ENCODE assay signal across 10 cellular contexts in the genomic region with DNA sequence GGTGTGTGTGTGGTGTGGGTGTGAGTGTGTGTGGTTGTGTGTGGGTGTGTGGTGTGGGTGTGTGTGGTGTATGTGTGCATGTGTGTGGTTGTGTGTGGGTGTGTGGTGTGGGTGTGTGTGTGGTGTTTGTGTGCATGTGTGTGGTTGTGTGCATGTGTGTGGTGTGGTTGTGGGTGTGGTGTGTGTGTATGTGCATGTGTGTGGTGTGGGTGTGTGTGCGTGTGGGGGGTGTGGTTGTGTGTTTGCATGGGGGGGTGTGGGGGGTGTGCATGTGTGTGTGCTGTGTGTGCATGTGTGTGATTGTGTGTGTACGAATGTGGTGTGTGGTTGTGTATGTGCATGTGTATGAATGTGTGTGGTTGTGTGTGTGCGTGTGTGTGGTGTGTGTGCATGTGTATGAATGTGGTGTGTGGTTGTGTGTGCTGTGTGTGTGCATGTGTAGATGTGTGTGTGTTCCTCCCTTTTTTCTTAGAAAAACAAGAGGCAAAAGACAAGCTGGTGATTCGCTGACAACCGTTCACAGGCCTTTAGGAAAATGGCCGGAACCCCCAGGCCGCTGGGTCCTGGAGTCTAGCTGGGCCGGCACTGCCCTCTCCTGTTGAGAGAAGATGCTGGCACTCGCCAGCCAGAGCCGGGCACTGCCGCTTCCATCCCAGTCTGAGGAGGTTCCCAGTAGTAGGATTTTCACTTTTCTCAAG. TPM values are rescaled to one million over a fixed set of nuclear protein-coding genes. Genes with fewer than 3 reads are reported as not detected.
DNase-seq lines count a peak whose midpoint lies in the region; ATAC-seq and TF ChIP-seq lines count a peak whose summit lies in the region.
"Had no signal": no experiment of that assay in that cellular context is flagged by ENCODE, and none has a peak within 500 bp of the region (broad histone marks: within the 10 kb centered on the region; RNA-seq: fewer than 3 reads in every experiment).

No MANE protein-coding gene starts in this region.

- H3K27ac ChIP-seq in PC-9 = no peak overlapping the region
- H3K27ac ChIP-seq in CD4-positive, alpha-beta T cell (ENCODE audit: low read depth, low read length) = no peak overlapping the region

- no TSS peak for BruUV-seq in PC-9 (replicated peaks; lab: Mats Ljungman, UMichigan)

- TF ChIP-seq CTCF in PC-9 (conservative IDR thresholded peaks at IDR 0.05) (peak; percentile 60), fibroblast of mammary gland (conservative IDR thresholded peaks at IDR 0.05; ENCODE audit: control insufficient read depth, insufficient read depth, low read depth, low read length) (peak; percentile 54)
- TF ChIP-seq CTCF in CD4-positive, alpha-beta T cell (IDR thresholded peaks at IDR 0.05) = no peak

- H3K4me3 Mint-ChIP-seq in CD4-positive, alpha-beta T cell = no peak overlapping the region
- H3K4me3 Mint-ChIP-seq: dendritic cell treated with granulocyte-macrophage colony-stimulating factor and Interleukin-4, amounts not matched to agents 40 ng/mL and 50 ng/mL, for 4 days; stimulated activated naive CD8-positive, alpha-beta T cell treated with anti-CD3 and anti-CD28 coated beads, Interleukin-15, Interleukin-2, amounts not matched to agents 100 ng/mL and 50 ng/mL, for 24 hours had no signal

- no peaks in the 10 kb centered on the region for H3K9me3 Mint-ChIP-seq in CD4-positive, alpha-beta T cell
- H3K9me3 Mint-ChIP-seq: dendritic cell treated with granulocyte-macrophage colony-stimulating factor and Interleukin-4, amounts not matched to agents 40 ng/mL and 50 ng/mL, for 4 days; stimulated activated naive CD8-positive, alpha-beta T cell treated with anti-CD3 and anti-CD28 coated beads, Interleukin-15, Interleukin-2, amounts not matched to agents 100 ng/mL and 50 ng/mL, for 24 hours had no signal

- peak; percentile 80 for DNase-seq in Daoy (ENCODE audit: low read depth)
- peak in 1 of 2 experiments; percentile 49 for DNase-seq in PC-9
- peak; percentile 47 for DNase-seq in fibroblast of mammary gland (ENCODE audit: low read depth)
- DNase-seq in nucleus accumbens (lab: John Stamatoyannopoulos, UW) = peak in 52 of 56 donors; percentile 13 to 87 (median 48)
- DNase-seq in CD4-positive, alpha-beta T cell = no peak

- no peak for ATAC-seq in CD4-positive, alpha-beta T cell (ENCODE audit: poor library complexity)
- ATAC-seq in HG02798 (IDR thresholded peaks at IDR 0.05; ENCODE audit: poor library complexity, unreplicated experiment) (no peak), GM19035 (IDR thresholded peaks at IDR 0.05; ENCODE audit: unreplicated experiment) (no peak), GM19328 (IDR thresholded peaks at IDR 0.05; ENCODE audit: unreplicated experiment) (no peak)

- no peaks in the 10 kb centered on the region for H3K9me3 ChIP-seq in PC-9 (ENCODE audit: insufficient read depth, low read depth)
- H3K9me3 ChIP-seq in CD4-positive, alpha-beta T cell (ENCODE audit: control insufficient read depth, low read length) = no peaks in the 10 kb centered on the region

- H3K27me3 ChIP-seq in PC-9 (ENCODE audit: insufficient read depth, low read depth) = peaks cover 80% of the 10 kb centered on the region
- H3K27me3 ChIP-seq in CD4-positive, alpha-beta T cell (ENCODE audit: control insufficient read depth, insufficient read depth, low read length) = no peaks in the 10 kb centered on the region

- no peaks in the 10 kb centered on the region for H3K4me1 Mint-ChIP-seq in CD4-positive, alpha-beta T cell (ENCODE audit: low read depth)

- no peak overlapping the region for H3K4me3 ChIP-seq in PC-9
- H3K4me3 ChIP-seq in fibroblast of mammary gland (ENCODE audit: control insufficient read depth, low read depth, low read length) = no peak overlapping the region

- no peaks in the 10 kb centered on the region for H3K27me3 Mint-ChIP-seq in CD4-positive, alpha-beta T cell
- H3K27me3 Mint-ChIP-seq: dendritic cell treated with granulocyte-macrophage colony-stimulating factor and Interleukin-4, amounts not matched to agents 40 ng/mL and 50 ng/mL, for 4 days; stimulated activated naive CD8-positive, alpha-beta T cell treated with anti-CD3 and anti-CD28 coated beads, Interleukin-15, Interleukin-2, amounts not matched to agents 100 ng/mL and 50 ng/mL, for 24 hours had no signal

- H3K36me3 Mint-ChIP-seq in CD4-positive, alpha-beta T cell (ENCODE audit: low read depth) = no peaks in the 10 kb centered on the region

- H3F3A ChIP-seq in PC-9 (ENCODE audit: insufficient read depth, low read depth) = 0 out of 2 replicates have a peak, but pooled peaks cover 4% of the 10 kb centered on the region

- no peaks in the 10 kb centered on the region for H3K36me3 ChIP-seq in PC-9 (ENCODE audit: low read depth)

- no peaks in the 10 kb centered on the region for H3K79me2 ChIP-seq in PC-9 (ENCODE audit: low read depth)

- POLR2A ChIA-PET in PC-9 (lab: Charles Lee; ENCODE audit: unreplicated experiment) = no interaction called here
- POLR2A ChIA-PET in CD4-positive, alpha-beta T cell (lab: Charles Lee) = no interaction called here

- no peak overlapping the region for H3K4me2 ChIP-seq in PC-9

- H2AFZ ChIP-seq in PC-9 = no peak overlapping the region

- intact Hi-C loops in PC-9 (cut with micrococcal nuclease; ENCODE audit: unreplicated experiment) = loop anchor here (5.0 kb wide), 1 partner anchor 398 kb away; no protein-coding TSS in a partner anchor
- intact Hi-C loops in CD4-positive, alpha-beta T cell (cut with DNase I, micrococcal nuclease) = no loop called here

- H3K9me2 ChIP-seq in PC-9 (ENCODE audit: insufficient read depth) = no peaks in the 10 kb centered on the region

- no peaks in the 10 kb centered on the region for H4K20me1 ChIP-seq in PC-9 (ENCODE audit: insufficient read depth)

- H3K4me1 ChIP-seq in PC-9 (replicated peaks; ENCODE audit: insufficient read depth) = no peaks in the 10 kb centered on the region

- H3K27ac Mint-ChIP-seq in CD4-positive, alpha-beta T cell = no peak overlapping the region
- H3K27ac Mint-ChIP-seq: dendritic cell treated with granulocyte-macrophage colony-stimulating factor and Interleukin-4, amounts not matched to agents 40 ng/mL and 50 ng/mL, for 4 days; stimulated activated naive CD8-positive, alpha-beta T cell treated with anti-CD3 and anti-CD28 coated beads, Interleukin-15, Interleukin-2, amounts not matched to agents 100 ng/mL and 50 ng/mL, for 24 hours had no signal

- CTCF ChIA-PET in PC-9 (lab: Charles Lee) = no interaction called here
- CTCF ChIA-PET in CD4-positive, alpha-beta T cell (lab: Charles Lee) = no interaction called here

RNA-seq across cellular contexts. Expression of a gene that starts 44.6 kb away (rescaled TPM):
- total RNA-seq in Daoy (2014; rRNA removed; shearing (Covaris generic)) = 4.7 and 10.9 TPM in 2 replicates
- total RNA-seq in PC-9 (2021) = 25.1 and 29.1 TPM in 2 replicates
- total RNA-seq in CD4-positive, alpha-beta T cell = under 1 TPM; 0.11 to 0.22 TPM

Comparison
In these comparisons a context has a peak if more than half of its experiments do, and no peak if none do; other contexts are left out.
1. DNase-seq: peak in Daoy (single experiment), fibroblast of mammary gland (single experiment) and nucleus accumbens (52 of 56); none in CD4-positive, alpha-beta T cell (0 of 10).